In the genomic region with DNA sequence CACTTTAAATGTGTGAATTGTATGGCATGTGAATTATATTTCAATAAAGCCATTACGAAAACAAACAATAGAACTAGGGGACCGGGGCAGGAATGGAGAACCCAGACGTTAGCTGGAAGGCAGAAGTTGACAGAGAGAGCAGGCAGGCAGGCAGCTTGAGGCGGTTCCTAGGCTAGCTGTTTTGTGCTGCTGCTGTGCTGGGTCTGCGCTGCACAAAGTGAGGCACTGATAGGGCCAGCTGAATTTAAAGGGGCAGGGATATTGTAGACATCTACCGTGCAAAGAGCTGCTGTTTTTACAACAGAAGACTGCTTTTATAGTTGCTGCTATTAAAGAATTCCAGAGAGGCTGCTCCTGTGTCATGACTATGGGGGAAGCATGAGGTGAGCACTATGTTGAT, we compare ENCODE assay signal across 28 cellular contexts.
"Had no signal": no experiment of that assay in that cellular context is flagged by ENCODE, and none has a peak within 500 bp of the region (broad histone marks: within the 10 kb centered on the region; RNA-seq: fewer than 3 reads in every experiment).

No MANE protein-coding gene starts in this region.

- H3K9me3 Mint-ChIP-seq: natural killer cell, neural crest cell, type B pancreatic cell had no signal

- H3K27ac Mint-ChIP-seq: natural killer cell, progenitor cell of endocrine pancreas, type B pancreatic cell had no signal

- H3K9ac ChIP-seq: parathyroid adenoma had no signal

- H3K9me3 ChIP-seq: esophagus muscularis mucosa, gastroesophageal sphincter, heart right ventricle, lower lobe of right lung, right lobe of liver, stomach, tibial artery had no signal

- H3K27me3 ChIP-seq: esophagus muscularis mucosa, right lobe of liver had no signal

- H3K4me2 ChIP-seq: smooth muscle cell had no signal

- H3K27ac ChIP-seq: coronary artery, esophagus muscularis mucosa, foreskin keratinocyte, gastroesophageal sphincter, heart right ventricle, lower lobe of right lung, parathyroid adenoma, right lobe of liver, stomach, tibial artery had no signal

- H3K36me3 Mint-ChIP-seq: natural killer cell, type B pancreatic cell had no signal

- H3K36me3 ChIP-seq: esophagus muscularis mucosa, gastroesophageal sphincter, heart right ventricle, lower lobe of right lung, right lobe of liver, stomach, tibial artery had no signal

- H3K4me1 Mint-ChIP-seq: natural killer cell, neural crest cell had no signal

- H3K4me3 ChIP-seq: coronary artery, esophagus muscularis mucosa, gastroesophageal sphincter, heart right ventricle, lower lobe of right lung, right lobe of liver, smooth muscle cell, stomach, tibial artery had no signal

- ATAC-seq: gastroesophageal sphincter, heart right ventricle, left cardiac atrium, left ventricle myocardium superior, lower lobe of right lung, natural killer cell, right lobe of liver had no signal

- H2AFZ ChIP-seq: parathyroid adenoma had no signal

- DNase-seq: dermis blood vessel endothelial cell; effector memory CD4-positive, alpha-beta T cell; foreskin keratinocyte; glutamatergic neuron; heart right ventricle; hippocampal formation; left cardiac atrium; left ventricle myocardium superior; lower lobe of right lung; natural killer cell; right lobe of liver; stimulated activated CD4-positive, alpha-beta T cell treated with anti-CD3 and anti-CD28 coated beads, Interleukin-12 subunit alpha, Interleukin-12 subunit beta, amount 100 ng/mL, for 4 hours; stimulated activated CD4-positive, alpha-beta T cell treated with anti-CD3 and anti-CD28 coated beads, Interleukin-1b, Interleukin-23, amount 100 ng/mL, for 48 hours; stimulated activated CD4-positive, alpha-beta T cell treated with anti-CD3 and anti-CD28 coated beads, Interleukin-4, amount 100 ng/mL, for 1 hour; stimulated activated CD8-positive, alpha-beta memory T cell treated with anti-CD3 and anti-CD28 coated beads, Interleukin-4, amount 100 ng/mL, for 48 hours; stimulated activated naive CD4-positive, alpha-beta T cell; stomach; tibial artery had no signal

- H3K27me3 Mint-ChIP-seq: type B pancreatic cell had no signal

- H3K4me3 Mint-ChIP-seq: natural killer cell, neural crest cell, type B pancreatic cell had no signal

- FAIRE-seq: endothelial cell of umbilical vein, islet of Langerhans had no signal

- H3K4me1 ChIP-seq: esophagus muscularis mucosa, foreskin keratinocyte, gastroesophageal sphincter, heart right ventricle, lower lobe of right lung, parathyroid adenoma, right lobe of liver, stomach, tibial artery had no signal
